ENCODE assay signal across 1 cellular context in the genomic region with DNA sequence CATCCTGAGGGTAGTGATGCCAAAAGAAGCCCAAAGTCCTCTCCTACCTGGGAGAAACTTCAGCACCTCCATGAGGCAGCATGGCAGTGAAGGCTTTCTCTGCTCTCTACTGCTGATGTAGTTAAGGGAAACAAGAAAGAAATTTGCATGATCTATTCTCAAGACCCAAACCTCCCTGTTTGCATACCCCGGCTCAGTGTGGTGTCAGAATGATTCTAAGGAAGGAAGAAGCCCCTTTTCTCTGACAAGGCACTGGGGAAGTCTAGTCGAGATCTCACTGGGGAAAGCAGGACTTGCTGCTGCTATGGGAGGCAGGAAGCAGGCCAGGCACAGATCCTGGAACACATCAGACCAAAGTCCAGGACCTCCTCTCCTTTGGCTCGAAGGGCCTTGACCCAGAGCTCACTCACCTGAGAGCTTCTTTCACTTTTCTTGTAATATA.
TF ChIP-seq lines count a peak whose summit lies in the region.

No MANE protein-coding gene starts in this region.

TF ChIP-seq in HepG2, 621 proteins besides CTCF, POLR2A, EP300 and RAD21 (continued from another document and continues in another):
- TF ChIP-seq ZNF790 (CRISPR knock-in tag; IDR thresholded peaks at IDR 0.05; ENCODE audit: borderline replicate concordance), result no peak
- TF ChIP-seq GATA4 (IDR thresholded peaks at IDR 0.05; ENCODE audit: borderline replicate concordance, low read depth), result no peak
- TF ChIP-seq, protein P1, sequence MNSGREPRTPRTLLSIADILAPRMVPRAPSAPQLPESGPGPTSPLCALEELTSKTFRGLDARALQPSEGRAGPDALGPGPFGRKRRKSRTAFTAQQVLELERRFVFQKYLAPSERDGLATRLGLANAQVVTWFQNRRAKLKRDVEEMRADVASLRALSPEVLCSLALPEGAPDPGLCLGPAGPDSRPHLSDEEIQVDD (CRISPR knock-in tag; IDR thresholded peaks at IDR 0.05; ENCODE audit: borderline replicate concordance), result no peak
- no peak for TF ChIP-seq ZSCAN9 (CRISPR knock-in tag; IDR thresholded peaks at IDR 0.05; ENCODE audit: borderline replicate concordance)
- no peak for TF ChIP-seq RXRA (CRISPR knock-in tag; IDR thresholded peaks at IDR 0.05)
- TF ChIP-seq, protein P2, sequence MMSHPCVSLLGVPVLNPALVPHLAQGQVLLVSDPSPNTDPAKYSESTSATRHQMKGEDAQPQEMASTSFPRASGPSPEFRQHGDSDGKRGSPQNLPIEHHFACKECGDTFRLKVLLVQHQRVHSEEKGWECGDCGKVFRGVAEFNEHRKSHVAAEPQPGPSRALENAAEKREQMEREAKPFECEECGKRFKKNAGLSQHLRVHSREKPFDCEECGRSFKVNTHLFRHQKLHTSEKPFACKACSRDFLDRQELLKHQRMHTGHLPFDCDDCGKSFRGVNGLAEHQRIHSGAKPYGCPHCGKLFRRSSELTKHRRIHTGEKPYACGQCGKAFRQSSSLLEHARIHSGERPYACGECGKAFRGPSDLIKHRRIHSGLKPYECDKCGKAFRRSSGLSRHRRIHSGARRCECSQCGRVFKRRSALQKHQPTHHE (CRISPR knock-in tag; IDR thresholded peaks at IDR 0.05; ENCODE audit: borderline replicate concordance), result no peak
- TF ChIP-seq, protein P3, sequence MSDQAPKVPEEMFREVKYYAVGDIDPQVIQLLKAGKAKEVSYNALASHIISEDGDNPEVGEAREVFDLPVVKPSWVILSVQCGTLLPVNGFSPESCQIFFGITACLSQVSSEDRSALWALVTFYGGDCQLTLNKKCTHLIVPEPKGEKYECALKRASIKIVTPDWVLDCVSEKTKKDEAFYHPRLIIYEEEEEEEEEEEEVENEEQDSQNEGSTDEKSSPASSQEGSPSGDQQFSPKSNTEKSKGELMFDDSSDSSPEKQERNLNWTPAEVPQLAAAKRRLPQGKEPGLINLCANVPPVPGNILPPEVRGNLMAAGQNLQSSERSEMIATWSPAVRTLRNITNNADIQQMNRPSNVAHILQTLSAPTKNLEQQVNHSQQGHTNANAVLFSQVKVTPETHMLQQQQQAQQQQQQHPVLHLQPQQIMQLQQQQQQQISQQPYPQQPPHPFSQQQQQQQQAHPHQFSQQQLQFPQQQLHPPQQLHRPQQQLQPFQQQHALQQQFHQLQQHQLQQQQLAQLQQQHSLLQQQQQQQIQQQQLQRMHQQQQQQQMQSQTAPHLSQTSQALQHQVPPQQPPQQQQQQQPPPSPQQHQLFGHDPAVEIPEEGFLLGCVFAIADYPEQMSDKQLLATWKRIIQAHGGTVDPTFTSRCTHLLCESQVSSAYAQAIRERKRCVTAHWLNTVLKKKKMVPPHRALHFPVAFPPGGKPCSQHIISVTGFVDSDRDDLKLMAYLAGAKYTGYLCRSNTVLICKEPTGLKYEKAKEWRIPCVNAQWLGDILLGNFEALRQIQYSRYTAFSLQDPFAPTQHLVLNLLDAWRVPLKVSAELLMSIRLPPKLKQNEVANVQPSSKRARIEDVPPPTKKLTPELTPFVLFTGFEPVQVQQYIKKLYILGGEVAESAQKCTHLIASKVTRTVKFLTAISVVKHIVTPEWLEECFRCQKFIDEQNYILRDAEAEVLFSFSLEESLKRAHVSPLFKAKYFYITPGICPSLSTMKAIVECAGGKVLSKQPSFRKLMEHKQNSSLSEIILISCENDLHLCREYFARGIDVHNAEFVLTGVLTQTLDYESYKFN (CRISPR knock-in tag; conservative IDR thresholded peaks at IDR 0.05), result no peak
- TF ChIP-seq, protein P4, sequence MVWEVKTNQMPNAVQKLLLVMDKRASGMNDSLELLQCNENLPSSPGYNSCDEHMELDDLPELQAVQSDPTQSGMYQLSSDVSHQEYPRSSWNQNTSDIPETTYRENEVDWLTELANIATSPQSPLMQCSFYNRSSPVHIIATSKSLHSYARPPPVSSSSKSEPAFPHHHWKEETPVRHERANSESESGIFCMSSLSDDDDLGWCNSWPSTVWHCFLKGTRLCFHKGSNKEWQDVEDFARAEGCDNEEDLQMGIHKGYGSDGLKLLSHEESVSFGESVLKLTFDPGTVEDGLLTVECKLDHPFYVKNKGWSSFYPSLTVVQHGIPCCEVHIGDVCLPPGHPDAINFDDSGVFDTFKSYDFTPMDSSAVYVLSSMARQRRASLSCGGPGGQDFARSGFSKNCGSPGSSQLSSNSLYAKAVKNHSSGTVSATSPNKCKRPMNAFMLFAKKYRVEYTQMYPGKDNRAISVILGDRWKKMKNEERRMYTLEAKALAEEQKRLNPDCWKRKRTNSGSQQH (CRISPR knock-in tag; IDR thresholded peaks at IDR 0.05; ENCODE audit: low read depth), result no peak
- TF ChIP-seq TGIF2 (CRISPR knock-in tag; IDR thresholded peaks at IDR 0.05), result no peak
- no peak for TF ChIP-seq HNRNPUL1 (IDR thresholded peaks at IDR 0.05; ENCODE audit: low read depth, low read length)
- TF ChIP-seq, protein P5, sequence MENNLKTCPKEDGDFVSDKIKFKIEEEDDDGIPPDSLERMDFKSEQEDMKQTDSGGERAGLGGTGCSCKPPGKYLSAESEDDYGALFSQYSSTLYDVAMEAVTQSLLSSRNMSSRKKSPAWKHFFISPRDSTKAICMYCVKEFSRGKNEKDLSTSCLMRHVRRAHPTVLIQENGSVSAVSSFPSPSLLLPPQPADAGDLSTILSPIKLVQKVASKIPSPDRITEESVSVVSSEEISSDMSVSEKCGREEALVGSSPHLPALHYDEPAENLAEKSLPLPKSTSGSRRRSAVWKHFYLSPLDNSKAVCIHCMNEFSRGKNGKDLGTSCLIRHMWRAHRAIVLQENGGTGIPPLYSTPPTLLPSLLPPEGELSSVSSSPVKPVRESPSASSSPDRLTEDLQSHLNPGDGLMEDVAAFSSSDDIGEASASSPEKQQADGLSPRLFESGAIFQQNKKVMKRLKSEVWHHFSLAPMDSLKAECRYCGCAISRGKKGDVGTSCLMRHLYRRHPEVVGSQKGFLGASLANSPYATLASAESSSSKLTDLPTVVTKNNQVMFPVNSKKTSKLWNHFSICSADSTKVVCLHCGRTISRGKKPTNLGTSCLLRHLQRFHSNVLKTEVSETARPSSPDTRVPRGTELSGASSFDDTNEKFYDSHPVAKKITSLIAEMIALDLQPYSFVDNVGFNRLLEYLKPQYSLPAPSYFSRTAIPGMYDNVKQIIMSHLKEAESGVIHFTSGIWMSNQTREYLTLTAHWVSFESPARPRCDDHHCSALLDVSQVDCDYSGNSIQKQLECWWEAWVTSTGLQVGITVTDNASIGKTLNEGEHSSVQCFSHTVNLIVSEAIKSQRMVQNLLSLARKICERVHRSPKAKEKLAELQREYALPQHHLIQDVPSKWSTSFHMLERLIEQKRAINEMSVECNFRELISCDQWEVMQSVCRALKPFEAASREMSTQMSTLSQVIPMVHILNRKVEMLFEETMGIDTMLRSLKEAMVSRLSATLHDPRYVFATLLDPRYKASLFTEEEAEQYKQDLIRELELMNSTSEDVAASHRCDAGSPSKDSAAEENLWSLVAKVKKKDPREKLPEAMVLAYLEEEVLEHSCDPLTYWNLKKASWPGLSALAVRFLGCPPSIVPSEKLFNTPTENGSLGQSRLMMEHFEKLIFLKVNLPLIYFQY (CRISPR knock-in tag; IDR thresholded peaks at IDR 0.05; ENCODE audit: borderline replicate concordance), result no peak
- 0 out of 2 replicates have a peak, but pooled peaks have one; percentile 34 for TF ChIP-seq ZMYM2 (CRISPR knock-in tag; IDR thresholded peaks at IDR 0.05)
- TF ChIP-seq ZNF546 (CRISPR knock-in tag; conservative IDR thresholded peaks at IDR 0.05), result no peak
- TF ChIP-seq RXRB (CRISPR knock-in tag; IDR thresholded peaks at IDR 0.05; ENCODE audit: borderline replicate concordance), result peak; percentile 21; the same call in 1 of the 2 replicates
- TF ChIP-seq TOE1 (CRISPR knock-in tag; IDR thresholded peaks at IDR 0.05), result no peak
- no peak for TF ChIP-seq SOX6 (IDR thresholded peaks at IDR 0.05)
- TF ChIP-seq SOX6 (CRISPR knock-in tag; IDR thresholded peaks at IDR 0.05), result no peak
- TF ChIP-seq FOXA1 (IDR thresholded peaks at IDR 0.05), result no peak
- no peak for TF ChIP-seq FOXA1 (CRISPR knock-in tag; IDR thresholded peaks at IDR 0.05)
- TF ChIP-seq ZNF264 (CRISPR knock-in tag; IDR thresholded peaks at IDR 0.05), result no peak
- TF ChIP-seq, protein P6, sequence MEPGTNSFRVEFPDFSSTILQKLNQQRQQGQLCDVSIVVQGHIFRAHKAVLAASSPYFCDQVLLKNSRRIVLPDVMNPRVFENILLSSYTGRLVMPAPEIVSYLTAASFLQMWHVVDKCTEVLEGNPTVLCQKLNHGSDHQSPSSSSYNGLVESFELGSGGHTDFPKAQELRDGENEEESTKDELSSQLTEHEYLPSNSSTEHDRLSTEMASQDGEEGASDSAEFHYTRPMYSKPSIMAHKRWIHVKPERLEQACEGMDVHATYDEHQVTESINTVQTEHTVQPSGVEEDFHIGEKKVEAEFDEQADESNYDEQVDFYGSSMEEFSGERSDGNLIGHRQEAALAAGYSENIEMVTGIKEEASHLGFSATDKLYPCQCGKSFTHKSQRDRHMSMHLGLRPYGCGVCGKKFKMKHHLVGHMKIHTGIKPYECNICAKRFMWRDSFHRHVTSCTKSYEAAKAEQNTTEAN (CRISPR knock-in tag; conservative IDR thresholded peaks at IDR 0.05), result no peak
- TF ChIP-seq, protein P7, sequence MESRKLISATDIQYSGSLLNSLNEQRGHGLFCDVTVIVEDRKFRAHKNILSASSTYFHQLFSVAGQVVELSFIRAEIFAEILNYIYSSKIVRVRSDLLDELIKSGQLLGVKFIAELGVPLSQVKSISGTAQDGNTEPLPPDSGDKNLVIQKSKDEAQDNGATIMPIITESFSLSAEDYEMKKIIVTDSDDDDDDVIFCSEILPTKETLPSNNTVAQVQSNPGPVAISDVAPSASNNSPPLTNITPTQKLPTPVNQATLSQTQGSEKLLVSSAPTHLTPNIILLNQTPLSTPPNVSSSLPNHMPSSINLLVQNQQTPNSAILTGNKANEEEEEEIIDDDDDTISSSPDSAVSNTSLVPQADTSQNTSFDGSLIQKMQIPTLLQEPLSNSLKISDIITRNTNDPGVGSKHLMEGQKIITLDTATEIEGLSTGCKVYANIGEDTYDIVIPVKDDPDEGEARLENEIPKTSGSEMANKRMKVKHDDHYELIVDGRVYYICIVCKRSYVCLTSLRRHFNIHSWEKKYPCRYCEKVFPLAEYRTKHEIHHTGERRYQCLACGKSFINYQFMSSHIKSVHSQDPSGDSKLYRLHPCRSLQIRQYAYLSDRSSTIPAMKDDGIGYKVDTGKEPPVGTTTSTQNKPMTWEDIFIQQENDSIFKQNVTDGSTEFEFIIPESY (CRISPR knock-in tag; IDR thresholded peaks at IDR 0.05), result no peak
- no peak for TF ChIP-seq SOX13 (IDR thresholded peaks at IDR 0.05)
- no peak for TF ChIP-seq SOX13 (CRISPR knock-in tag; conservative IDR thresholded peaks at IDR 0.05 in 1 of 2, IDR thresholded peaks at IDR 0.05 in 1 of 2)
- peak; percentile 49; the same call in 1 of the 2 replicates for TF ChIP-seq SALL1 (CRISPR knock-in tag; IDR thresholded peaks at IDR 0.05)
- no peak for TF ChIP-seq ZNF317 (CRISPR knock-in tag; IDR thresholded peaks at IDR 0.05)
- TF ChIP-seq DR1 (CRISPR knock-in tag; IDR thresholded peaks at IDR 0.05), result no peak
- peak; percentile 43 for TF ChIP-seq NR2F6 (IDR thresholded peaks at IDR 0.05)
- peak; percentile 36; the same call in 1 of the 2 replicates for TF ChIP-seq NR2F6 (CRISPR knock-in tag; IDR thresholded peaks at IDR 0.05)
- no peak for TF ChIP-seq ARNTL (CRISPR knock-in tag; IDR thresholded peaks at IDR 0.05)
- no peak for TF ChIP-seq MAFK (conservative IDR thresholded peaks at IDR 0.05 in 1 of 2, IDR thresholded peaks at IDR 0.05 in 1 of 2; ENCODE audit: low read length in 2 of 2)
- no peak for TF ChIP-seq ZNF841 (CRISPR knock-in tag; IDR thresholded peaks at IDR 0.05; ENCODE audit: borderline replicate concordance)
- TF ChIP-seq ZNF605 (CRISPR knock-in tag; IDR thresholded peaks at IDR 0.05), result no peak
- 0 out of 2 replicates have a peak, but pooled peaks have one; percentile 8 for TF ChIP-seq HNF4G (IDR thresholded peaks at IDR 0.05; ENCODE audit: borderline replicate concordance, low read depth, low read length)
- no peak for TF ChIP-seq HNF4G (CRISPR knock-in tag; IDR thresholded peaks at IDR 0.05; ENCODE audit: borderline replicate concordance, low read depth)
- TF ChIP-seq ZNF446 (CRISPR knock-in tag; IDR thresholded peaks at IDR 0.05), result no peak
- TF ChIP-seq, protein P8, sequence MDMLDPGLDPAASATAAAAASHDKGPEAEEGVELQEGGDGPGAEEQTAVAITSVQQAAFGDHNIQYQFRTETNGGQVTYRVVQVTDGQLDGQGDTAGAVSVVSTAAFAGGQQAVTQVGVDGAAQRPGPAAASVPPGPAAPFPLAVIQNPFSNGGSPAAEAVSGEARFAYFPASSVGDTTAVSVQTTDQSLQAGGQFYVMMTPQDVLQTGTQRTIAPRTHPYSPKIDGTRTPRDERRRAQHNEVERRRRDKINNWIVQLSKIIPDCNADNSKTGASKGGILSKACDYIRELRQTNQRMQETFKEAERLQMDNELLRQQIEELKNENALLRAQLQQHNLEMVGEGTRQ (IDR thresholded peaks at IDR 0.05; ENCODE audit: low read depth, low read length), result no peak
- TF ChIP-seq, protein P8 (CRISPR knock-in tag; IDR thresholded peaks at IDR 0.05; ENCODE audit: borderline replicate concordance), result no peak
- no peak for TF ChIP-seq RARG (CRISPR knock-in tag; IDR thresholded peaks at IDR 0.05; ENCODE audit: low read depth)
- TF ChIP-seq ZNF660 (CRISPR knock-in tag; IDR thresholded peaks at IDR 0.05; ENCODE audit: borderline replicate concordance, low read depth), result no peak
- TF ChIP-seq IRX3 (CRISPR knock-in tag; IDR thresholded peaks at IDR 0.05; ENCODE audit: borderline replicate concordance, low read depth), result no peak
- 0 out of 2 replicates have a peak, but pooled peaks have one; percentile 26 for TF ChIP-seq GATAD2A (CRISPR knock-in tag; IDR thresholded peaks at IDR 0.05)
- peak; percentile 25; the same call in 1 of the 2 replicates for TF ChIP-seq SAP130 (CRISPR knock-in tag; IDR thresholded peaks at IDR 0.05; ENCODE audit: low read depth)
- no peak; the same call in 1 of the 2 replicates for TF ChIP-seq HMG20A (CRISPR knock-in tag; IDR thresholded peaks at IDR 0.05; ENCODE audit: borderline replicate concordance)
- TF ChIP-seq ETV5 (CRISPR knock-in tag; IDR thresholded peaks at IDR 0.05; ENCODE audit: borderline replicate concordance), result peak; percentile 41; the same call in 1 of the 2 replicates
- TF ChIP-seq SNRNP70 (IDR thresholded peaks at IDR 0.05; ENCODE audit: low read depth, low read length), result no peak
- TF ChIP-seq, protein P9, sequence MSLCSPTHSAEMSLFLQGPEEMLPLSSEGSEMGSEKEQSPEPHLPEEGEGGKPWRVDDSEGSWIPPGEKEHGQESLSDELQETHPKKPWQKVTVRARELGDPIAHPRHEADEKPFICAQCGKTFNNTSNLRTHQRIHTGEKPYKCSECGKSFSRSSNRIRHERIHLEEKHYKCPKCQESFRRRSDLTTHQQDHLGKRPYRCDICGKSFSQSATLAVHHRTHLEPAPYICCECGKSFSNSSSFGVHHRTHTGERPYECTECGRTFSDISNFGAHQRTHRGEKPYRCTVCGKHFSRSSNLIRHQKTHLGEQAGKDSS (CRISPR knock-in tag; IDR thresholded peaks at IDR 0.05; ENCODE audit: borderline replicate concordance, low read depth), result no peak
- TF ChIP-seq ZNF354B (CRISPR knock-in tag; IDR thresholded peaks at IDR 0.05), result no peak
- peak; percentile 34; the same call in 1 of the 2 replicates for TF ChIP-seq ELF3 (CRISPR knock-in tag; IDR thresholded peaks at IDR 0.05)
- TF ChIP-seq CCDC6 (CRISPR knock-in tag; IDR thresholded peaks at IDR 0.05), result no peak
